1 cellular context compared by ENCODE assay signal in the genomic region with DNA sequence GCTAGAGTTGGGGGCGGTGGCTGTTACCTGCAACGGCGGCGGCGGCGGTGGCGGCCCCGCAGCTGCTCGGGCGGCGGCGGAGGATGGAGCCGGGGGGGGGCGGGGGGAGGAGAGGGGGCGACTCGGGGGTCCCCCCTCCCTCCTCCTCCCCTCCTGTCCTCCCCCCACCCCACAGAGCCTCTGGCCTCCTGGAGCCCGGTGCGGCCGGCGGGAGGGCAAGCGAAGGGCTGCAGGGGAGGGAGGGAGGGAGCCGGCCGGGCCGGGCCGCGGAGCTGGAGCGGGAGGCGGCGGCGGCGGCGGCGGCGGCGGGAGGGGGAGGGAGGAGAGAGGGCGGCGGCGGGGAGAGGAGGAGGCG.
TF ChIP-seq lines count a peak whose summit lies in the region.

Gene AKT3 (minus strand): TSS at position 231 of the 355 bp plus-strand sequence. CDS start 7,073 bp downstream, outside the sequence.

TF ChIP-seq in H1, 55 proteins besides CTCF, POLR2A, EP300 and RAD21 (continued from another document):
- TF ChIP-seq, protein P1, sequence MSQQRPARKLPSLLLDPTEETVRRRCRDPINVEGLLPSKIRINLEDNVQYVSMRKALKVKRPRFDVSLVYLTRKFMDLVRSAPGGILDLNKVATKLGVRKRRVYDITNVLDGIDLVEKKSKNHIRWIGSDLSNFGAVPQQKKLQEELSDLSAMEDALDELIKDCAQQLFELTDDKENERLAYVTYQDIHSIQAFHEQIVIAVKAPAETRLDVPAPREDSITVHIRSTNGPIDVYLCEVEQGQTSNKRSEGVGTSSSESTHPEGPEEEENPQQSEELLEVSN (IDR thresholded peaks at IDR 0.05), result no peak
- TF ChIP-seq SIRT6 (IDR thresholded peaks at IDR 0.05; ENCODE audit: low read length) (no peak), SP1 (IDR thresholded peaks at IDR 0.05; ENCODE audit: low read depth, low read length) (no peak), CEBPB (IDR thresholded peaks at IDR 0.05; ENCODE audit: low read depth, low read length) (no peak), BACH1 (IDR thresholded peaks at IDR 0.05; ENCODE audit: low read length) (no peak), GABPA (IDR thresholded peaks at IDR 0.05; ENCODE audit: borderline replicate concordance, insufficient read depth, low read length) (no peak), HDAC6 (IDR thresholded peaks at IDR 0.05; ENCODE audit: low read depth, low read length) (no peak), CREB1 (IDR thresholded peaks at IDR 0.05) (no peak), YY1 (IDR thresholded peaks at IDR 0.05; ENCODE audit: low read depth, low read length) (no peak)
